In genomic region chr4:22515145-22515887, GRCh38 we compare ENCODE assay signal across 8 cellular contexts. TPM values are rescaled to one million over a fixed set of nuclear protein-coding genes. Genes with fewer than 3 reads are reported as not detected.
DNase-seq lines count a peak whose midpoint lies in the region; ATAC-seq and TF ChIP-seq lines count a peak whose summit lies in the region.

No MANE protein-coding gene starts in this region.

- peak overlapping the region; percentile 96 for H3K27ac Mint-ChIP-seq in activated CD4-positive, alpha-beta T cell treated with anti-CD3 and anti-CD28 coated beads, Interleukin-2, amount 10 ng/mL, durations not matched to agents 24 days and 14 days
- H3K27ac Mint-ChIP-seq in mesothelial cell of epicardium, result peak overlapping the region; percentile 98

- intact Hi-C loops in activated CD4-positive, alpha-beta T cell treated with anti-CD3 and anti-CD28 coated beads, Interleukin-2, amount 10 ng/mL, durations not matched to agents 24 days and 14 days (cut with micrococcal nuclease), result loop anchor here (1.0 to 10.0 kb wide), 5 partner anchors 14 to 819 kb away; no protein-coding TSS in a partner anchor

- peaks cover 7% of the 10 kb centered on the region for H3K27me3 Mint-ChIP-seq in activated CD4-positive, alpha-beta T cell treated with anti-CD3 and anti-CD28 coated beads, Interleukin-2, amount 10 ng/mL, durations not matched to agents 24 days and 14 days
- H3K27me3 Mint-ChIP-seq in mesothelial cell of epicardium (ENCODE audit: low read depth), result no peaks in the 10 kb centered on the region

- ATAC-seq in HG02973 (IDR thresholded peaks at IDR 0.05; ENCODE audit: unreplicated experiment), result no peak

- peak overlapping the region; percentile 77 for H3K4me3 ChIP-seq in epithelial cell of proximal tubule (ENCODE audit: low read depth, low read length)

- TF ChIP-seq CTCF in epithelial cell of proximal tubule (conservative IDR thresholded peaks at IDR 0.05; ENCODE audit: low read depth, low read length) (peak; percentile 6), mesothelial cell of epicardium (IDR thresholded peaks at IDR 0.05; ENCODE audit: unreplicated experiment) (no peak)

- in situ Hi-C loops in Caki2 (cut with HindIII; ENCODE audit: low pct_unique_long_range_greater_than_20kb, low sequenced_read_pairs), result no loop called here

- peak overlapping the region; percentile 100 for H3K4me3 Mint-ChIP-seq in activated CD4-positive, alpha-beta T cell treated with anti-CD3 and anti-CD28 coated beads, Interleukin-2, amount 10 ng/mL, durations not matched to agents 24 days and 14 days
- peak overlapping the region; percentile 94 for H3K4me3 Mint-ChIP-seq in mesothelial cell of epicardium

- H3K4me1 Mint-ChIP-seq in activated CD4-positive, alpha-beta T cell treated with anti-CD3 and anti-CD28 coated beads, Interleukin-2, amount 10 ng/mL, durations not matched to agents 24 days and 14 days, result peaks cover 21% of the 10 kb centered on the region
- peaks cover 28% of the 10 kb centered on the region for H3K4me1 Mint-ChIP-seq in mesothelial cell of epicardium

- H3K9me3 Mint-ChIP-seq in activated CD4-positive, alpha-beta T cell treated with anti-CD3 and anti-CD28 coated beads, Interleukin-2, amount 10 ng/mL, durations not matched to agents 24 days and 14 days, result no peaks in the 10 kb centered on the region
- H3K9me3 Mint-ChIP-seq in mesothelial cell of epicardium, result peaks cover 4% of the 10 kb centered on the region

- peaks cover 5% of the 10 kb centered on the region for H3K36me3 Mint-ChIP-seq in activated CD4-positive, alpha-beta T cell treated with anti-CD3 and anti-CD28 coated beads, Interleukin-2, amount 10 ng/mL, durations not matched to agents 24 days and 14 days (ENCODE audit: low read depth)
- H3K36me3 Mint-ChIP-seq in mesothelial cell of epicardium, result peaks cover 3% of the 10 kb centered on the region

- DNase-seq in Caki2 (ENCODE audit: low read depth) (peak; percentile 76), H4 (ENCODE audit: low spot score) (peak; percentile 75), NCI-H1930 (lab: John Stamatoyannopoulos, UW) (peak; percentile 52 to 55), epithelial cell of proximal tubule (ENCODE audit: low read depth) (no peak), mesothelial cell of epicardium (ENCODE audit: low spot score in 2 of 2, unreplicated experiment in 2 of 2) (peak; percentile 29 to 67)
- DNase-seq in activated CD4-positive, alpha-beta T cell treated with anti-CD3 and anti-CD28 coated beads, Interleukin-2, amount 10 ng/mL, durations not matched to agents 24 days and 14 days, result peak; percentile 83
- DNase-seq in stimulated activated CD8-positive, alpha-beta memory T cell treated with anti-CD3 and anti-CD28 coated beads, Interleukin-4, amount 100 ng/mL, for 48 hours, result peak; percentile 52

RNA-seq across cellular contexts. Expression of gene ADGRA3, which starts 0.6 kb away (rescaled TPM):
- total RNA-seq in Caki2 (2014; rRNA removed; shearing (Covaris generic); ENCODE audit: low replicate concordance), result 31.4 and 43.5 TPM in 2 replicates
- 27.3 and 31.2 TPM in 2 replicates for total RNA-seq in H4 (2014; rRNA removed; shearing (Covaris generic))
- 23.0 and 23.1 TPM in 2 replicates for total RNA-seq in activated CD4-positive, alpha-beta T cell treated with anti-CD3 and anti-CD28 coated beads, Interleukin-2, amount 10 ng/mL, durations not matched to agents 24 days and 14 days
- total RNA-seq in epithelial cell of proximal tubule (33.6 and 35.3 TPM in 2 replicates), mesothelial cell of epicardium (104 to 109 TPM (median 105 TPM) in 3 replicates)
